8 cellular contexts compared by ENCODE assay signal in the genomic region with DNA sequence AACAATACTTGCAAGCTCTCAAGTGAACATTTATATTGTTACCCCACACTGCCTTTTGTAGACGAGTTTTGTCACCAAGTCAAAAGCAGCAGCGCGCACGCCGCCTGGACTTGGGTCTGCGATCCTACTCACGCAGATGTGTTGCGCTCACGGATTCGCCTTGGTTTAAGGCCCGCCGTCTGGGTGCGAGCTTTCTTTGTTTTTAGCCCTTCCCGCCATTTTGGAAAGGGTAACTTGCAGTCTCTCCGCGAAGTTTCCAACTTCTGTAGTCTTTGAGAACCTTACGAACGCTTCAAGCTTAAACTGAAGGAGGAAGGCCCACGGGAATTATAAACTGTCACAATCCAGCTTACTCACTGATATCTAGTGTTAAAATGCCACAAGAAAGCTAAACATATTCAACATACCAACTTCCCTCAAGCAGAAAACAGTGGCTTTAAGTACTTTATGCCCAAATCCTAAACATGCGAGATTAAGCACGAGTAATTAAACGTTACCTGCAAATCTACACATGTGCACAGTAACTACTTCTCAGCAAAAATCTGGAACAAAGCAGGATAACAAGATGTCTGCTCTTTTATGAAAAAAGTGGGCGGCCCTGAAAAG.
DNase-seq lines count a peak whose midpoint lies in the region; ATAC-seq and TF ChIP-seq lines count a peak whose summit lies in the region.

No MANE protein-coding gene starts in this region.

- POLR2A ChIA-PET in HCT116 (lab: Charles Lee) (interaction anchor here (0.7 to 2.1 kb wide), 7 partner anchors 12 to 849 kb away, joined by 3 to 12 read pairs (median 4); a partner anchor contains a TSS), RWPE1 (lab: Yijun Ruan, JAX; ENCODE audit: low non-redundant PET) (interaction anchor here (0.6 to 2.0 kb wide), 8 partner anchors 11 to 881 kb away, joined by 3 to 11 read pairs (median 5); a partner anchor contains a TSS)

- peak overlapping the region in 1 of 2 experiments; percentile 56; a peak in 2 of 4 replicates for H3K4me3 ChIP-seq in HCT116 (replicated peaks in 1 of 2; ENCODE audit: low read depth in 1 of 2, low read length in 2 of 2)
- peak overlapping the region; percentile 86 for H3K4me3 ChIP-seq in adipocyte (ENCODE audit: low read length)
- H3K4me3 ChIP-seq in right atrium auricular region, result peak overlapping the region; percentile 49 to 58

- H3K4me1 ChIP-seq in HCT116 (ENCODE audit: control insufficient read depth in 1 of 2, insufficient read depth in 2 of 2, low read length in 2 of 2) (peaks cover 2 to 17% of the 10 kb centered on the region in 2 experiments; a peak in 3 of 4 replicates), adipocyte (ENCODE audit: control insufficient read depth, insufficient read depth, low read length) (peaks cover 10% of the 10 kb centered on the region), right atrium auricular region (peaks cover 0 to 27% of the 10 kb centered on the region in 2 donors)

- CTCF ChIA-PET in HCT116 (lab: Charles Lee) (no interaction called here), RWPE1 (lab: Yijun Ruan, JAX) (interaction anchor here (0.5 kb wide), 1 partner anchor 30 kb away, joined by 3 read pairs; no protein-coding TSS in a partner anchor)

- peak overlapping the region; percentile 95 for H2AFZ ChIP-seq in HCT116 (ENCODE audit: low read depth, low read length, poor library complexity, severe bottlenecking)

- no peak for TF ChIP-seq RAD21 in HCT116 (IDR thresholded peaks at IDR 0.05; ENCODE audit: low read depth)

- RAD21 ChIA-PET in HCT116 (lab: Charles Lee; ENCODE audit: low non-redundant PET in 1 of 2, low total read pairs in 2 of 2, uncharacterized antibody in 2 of 2, unreplicated experiment in 2 of 2), result no interaction called here

- H3K9ac ChIP-seq in HCT116 (ENCODE audit: low read length) (no peak overlapping the region), adipocyte (ENCODE audit: low read length) (peak overlapping the region; percentile 89)

- BruUV-seq in HCT116 (replicated peaks; lab: Mats Ljungman, UMichigan), result no TSS peak

- no peak for TF ChIP-seq POLR2A in HCT116 (IDR thresholded peaks at IDR 0.05; ENCODE audit: borderline replicate concordance, extremely low read depth, insufficient read depth, insufficient read length)

- no peaks in the 10 kb centered on the region for H4K20me1 ChIP-seq in HCT116 (ENCODE audit: insufficient read depth)

- peak overlapping the region; percentile 77 for H3K27ac ChIP-seq in HCT116 (ENCODE audit: low read depth, low read length)
- peak overlapping the region; percentile 94 for H3K27ac ChIP-seq in RWPE1
- H3K27ac ChIP-seq in right atrium auricular region, result peak overlapping the region; percentile 90 to 91

- ATAC-seq in HCT116, result no peak
- no peak for ATAC-seq in HG02571 (IDR thresholded peaks at IDR 0.05; ENCODE audit: unreplicated experiment)

- peaks cover 4 to 10% of the 10 kb centered on the region in 2 experiments; a peak in 3 of 4 replicates for H3K9me3 ChIP-seq in HCT116 (ENCODE audit: control insufficient read depth in 1 of 2, insufficient read depth in 1 of 2, low read depth in 1 of 2, low read length in 2 of 2)
- no peaks in the 10 kb centered on the region for H3K9me3 ChIP-seq in adipocyte (ENCODE audit: control insufficient read depth, low read length)
- H3K9me3 ChIP-seq in right atrium auricular region, result no peaks in the 10 kb centered on the region

- peak overlapping the region; percentile 81 for H3K4me2 ChIP-seq in HCT116 (ENCODE audit: low read length)

- peak; percentile 40 for DNase-seq in AG08395 (ENCODE audit: low spot score)
- DNase-seq in HCT116 (ENCODE audit: low read depth, low spot score), result no peak
- DNase-seq in RWPE1 (ENCODE audit: low spot score), result no peak
- peak; percentile 82 for DNase-seq in adipocyte (ENCODE audit: low read depth)
- peak; percentile 76 for DNase-seq in right atrium auricular region (ENCODE audit: low spot score)
- peak; percentile 39 for DNase-seq in renal cortical epithelial cell (ENCODE audit: low read depth)
- DNase-seq in NCI-H446 treated with DMSO at 0.1 percent for 48 hours (lab: John Stamatoyannopoulos, UW), result no peak

- H3K79me2 ChIP-seq in HCT116 (ENCODE audit: insufficient read depth, low read length), result no peaks in the 10 kb centered on the region

- TF ChIP-seq CTCF in HCT116 (IDR thresholded peaks at IDR 0.05 in 2 of 3, conservative IDR thresholded peaks at IDR 0.05 in 1 of 3; ENCODE audit: borderline replicate concordance in 1 of 3, insufficient read depth in 1 of 3, low read depth in 2 of 3, low read length in 2 of 3) (no peak), RWPE1 (conservative IDR thresholded peaks at IDR 0.05; ENCODE audit: low read depth) (no peak), right atrium auricular region (IDR thresholded peaks at IDR 0.05) (no peak)

- H3K36me3 ChIP-seq in HCT116 (ENCODE audit: control insufficient read depth in 1 of 2, insufficient read depth in 2 of 2, low read length in 2 of 2), result no peaks in the 10 kb centered on the region
- peaks cover 4% of the 10 kb centered on the region for H3K36me3 ChIP-seq in adipocyte (ENCODE audit: control insufficient read depth, insufficient read depth, low read length, severe bottlenecking)
- no peaks in the 10 kb centered on the region for H3K36me3 ChIP-seq in right atrium auricular region

- intact Hi-C loops in HCT116 (cut with micrococcal nuclease), result loop anchor here (1.0 kb wide), 1 partner anchor 80 kb away; a partner anchor contains a TSS

- H3K27me3 ChIP-seq in HCT116 (ENCODE audit: insufficient read depth, low read length), result no peaks in the 10 kb centered on the region
- H3K27me3 ChIP-seq in adipocyte (replicated peaks; ENCODE audit: control insufficient read depth, insufficient read depth, low read length), result no peaks in the 10 kb centered on the region
- H3K27me3 ChIP-seq in right atrium auricular region, result no peaks in the 10 kb centered on the region

- H3K9me2 ChIP-seq in HCT116 (ENCODE audit: insufficient read depth), result no peaks in the 10 kb centered on the region

TF ChIP-seq in HCT116, 20 proteins besides CTCF, POLR2A, EP300 and RAD21 (continues in another document):
- no peak for TF ChIP-seq JUND (IDR thresholded peaks at IDR 0.05)
- TF ChIP-seq SIN3A (IDR thresholded peaks at IDR 0.05; ENCODE audit: low read depth), result no peak
- TF ChIP-seq, protein P1, sequence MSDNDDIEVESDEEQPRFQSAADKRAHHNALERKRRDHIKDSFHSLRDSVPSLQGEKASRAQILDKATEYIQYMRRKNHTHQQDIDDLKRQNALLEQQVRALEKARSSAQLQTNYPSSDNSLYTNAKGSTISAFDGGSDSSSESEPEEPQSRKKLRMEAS (IDR thresholded peaks at IDR 0.05), result no peak
- TF ChIP-seq, protein P2, sequence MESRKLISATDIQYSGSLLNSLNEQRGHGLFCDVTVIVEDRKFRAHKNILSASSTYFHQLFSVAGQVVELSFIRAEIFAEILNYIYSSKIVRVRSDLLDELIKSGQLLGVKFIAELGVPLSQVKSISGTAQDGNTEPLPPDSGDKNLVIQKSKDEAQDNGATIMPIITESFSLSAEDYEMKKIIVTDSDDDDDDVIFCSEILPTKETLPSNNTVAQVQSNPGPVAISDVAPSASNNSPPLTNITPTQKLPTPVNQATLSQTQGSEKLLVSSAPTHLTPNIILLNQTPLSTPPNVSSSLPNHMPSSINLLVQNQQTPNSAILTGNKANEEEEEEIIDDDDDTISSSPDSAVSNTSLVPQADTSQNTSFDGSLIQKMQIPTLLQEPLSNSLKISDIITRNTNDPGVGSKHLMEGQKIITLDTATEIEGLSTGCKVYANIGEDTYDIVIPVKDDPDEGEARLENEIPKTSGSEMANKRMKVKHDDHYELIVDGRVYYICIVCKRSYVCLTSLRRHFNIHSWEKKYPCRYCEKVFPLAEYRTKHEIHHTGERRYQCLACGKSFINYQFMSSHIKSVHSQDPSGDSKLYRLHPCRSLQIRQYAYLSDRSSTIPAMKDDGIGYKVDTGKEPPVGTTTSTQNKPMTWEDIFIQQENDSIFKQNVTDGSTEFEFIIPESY (IDR thresholded peaks at IDR 0.05; ENCODE audit: extremely low read depth, insufficient replicate concordance, low read length), result no peak
- no peak for TF ChIP-seq FOSL1 (IDR thresholded peaks at IDR 0.05; ENCODE audit: low read depth)
- TF ChIP-seq POLR2AphosphoS5 (IDR thresholded peaks at IDR 0.05; ENCODE audit: low read depth, low read length), result no peak
- no peak for TF ChIP-seq YY1 (IDR thresholded peaks at IDR 0.05; ENCODE audit: extremely low read depth, insufficient replicate concordance, low read depth, low read length)
- no peak for TF ChIP-seq EZH2phosphoT487 (IDR thresholded peaks at IDR 0.05; ENCODE audit: borderline replicate concordance)
- no peak for TF ChIP-seq ZNF274 (IDR thresholded peaks at IDR 0.05; ENCODE audit: low read depth, low read length)
- TF ChIP-seq SP1 (IDR thresholded peaks at IDR 0.05; ENCODE audit: low read depth), result no peak
- no peak for TF ChIP-seq EGR1 (IDR thresholded peaks at IDR 0.05; ENCODE audit: low read depth)
- TF ChIP-seq ZFX (IDR thresholded peaks at IDR 0.05), result no peak
- TF ChIP-seq, protein P3, sequence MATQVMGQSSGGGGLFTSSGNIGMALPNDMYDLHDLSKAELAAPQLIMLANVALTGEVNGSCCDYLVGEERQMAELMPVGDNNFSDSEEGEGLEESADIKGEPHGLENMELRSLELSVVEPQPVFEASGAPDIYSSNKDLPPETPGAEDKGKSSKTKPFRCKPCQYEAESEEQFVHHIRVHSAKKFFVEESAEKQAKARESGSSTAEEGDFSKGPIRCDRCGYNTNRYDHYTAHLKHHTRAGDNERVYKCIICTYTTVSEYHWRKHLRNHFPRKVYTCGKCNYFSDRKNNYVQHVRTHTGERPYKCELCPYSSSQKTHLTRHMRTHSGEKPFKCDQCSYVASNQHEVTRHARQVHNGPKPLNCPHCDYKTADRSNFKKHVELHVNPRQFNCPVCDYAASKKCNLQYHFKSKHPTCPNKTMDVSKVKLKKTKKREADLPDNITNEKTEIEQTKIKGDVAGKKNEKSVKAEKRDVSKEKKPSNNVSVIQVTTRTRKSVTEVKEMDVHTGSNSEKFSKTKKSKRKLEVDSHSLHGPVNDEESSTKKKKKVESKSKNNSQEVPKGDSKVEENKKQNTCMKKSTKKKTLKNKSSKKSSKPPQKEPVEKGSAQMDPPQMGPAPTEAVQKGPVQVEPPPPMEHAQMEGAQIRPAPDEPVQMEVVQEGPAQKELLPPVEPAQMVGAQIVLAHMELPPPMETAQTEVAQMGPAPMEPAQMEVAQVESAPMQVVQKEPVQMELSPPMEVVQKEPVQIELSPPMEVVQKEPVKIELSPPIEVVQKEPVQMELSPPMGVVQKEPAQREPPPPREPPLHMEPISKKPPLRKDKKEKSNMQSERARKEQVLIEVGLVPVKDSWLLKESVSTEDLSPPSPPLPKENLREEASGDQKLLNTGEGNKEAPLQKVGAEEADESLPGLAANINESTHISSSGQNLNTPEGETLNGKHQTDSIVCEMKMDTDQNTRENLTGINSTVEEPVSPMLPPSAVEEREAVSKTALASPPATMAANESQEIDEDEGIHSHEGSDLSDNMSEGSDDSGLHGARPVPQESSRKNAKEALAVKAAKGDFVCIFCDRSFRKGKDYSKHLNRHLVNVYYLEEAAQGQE (IDR thresholded peaks at IDR 0.05; ENCODE audit: low read depth), result no peak
- TF ChIP-seq CBX3 (IDR thresholded peaks at IDR 0.05; ENCODE audit: low read depth), result no peak; the same call in 1 of the 2 replicates
- no peak for TF ChIP-seq ELF1 (IDR thresholded peaks at IDR 0.05; ENCODE audit: borderline replicate concordance, low read depth)

Comparison
In these comparisons a context has a peak if more than half of its experiments do, and no peak if none do; other contexts are left out.
1. DNase-seq: peak in AG08395 (single experiment), adipocyte (single experiment), right atrium auricular region (single experiment) and renal cortical epithelial cell (single experiment); none in HCT116 (single experiment), RWPE1 (single experiment) and NCI-H446 treated with DMSO at 0.1 percent for 48 hours (single experiment).
2. Peak in every context shown above with its lines, with median percentiles within 50 percentile points of each other: H3K27ac ChIP-seq.